In the genomic region with DNA sequence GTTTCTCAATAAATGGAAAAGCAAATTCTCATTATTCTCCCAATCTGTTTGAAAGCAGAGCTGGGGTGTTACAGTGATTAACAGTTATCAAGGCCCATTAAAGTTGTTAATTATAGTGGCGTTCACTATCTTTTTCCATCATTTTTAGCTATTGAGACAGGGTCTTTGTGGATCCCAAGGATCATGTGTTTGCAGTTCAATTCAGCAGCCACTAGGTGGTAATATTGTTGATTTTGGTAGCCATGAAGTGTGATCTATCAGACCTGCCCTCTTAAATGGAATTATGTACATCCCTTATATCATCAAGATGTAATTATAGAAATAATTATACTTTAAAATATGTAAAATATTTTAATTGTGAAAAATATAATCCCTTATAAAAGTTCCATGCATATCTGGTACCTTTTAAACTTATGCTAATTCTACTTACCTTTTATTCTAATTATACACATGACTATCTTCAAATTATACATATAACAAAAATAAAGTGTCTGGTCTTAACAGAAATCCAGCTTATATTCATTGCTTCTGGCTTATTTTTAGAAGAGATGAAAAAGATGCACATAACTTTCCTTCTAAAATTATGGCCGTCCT, we compare ENCODE assay signal across 8 cellular contexts.
DNase-seq lines count a peak whose midpoint lies in the region; ATAC-seq and TF ChIP-seq lines count a peak whose summit lies in the region.

No MANE protein-coding gene starts in this region.

- H3K9me3 ChIP-seq in left ventricle myocardium inferior (replicated peaks) = no peaks in the 10 kb centered on the region
- H3K9me3 ChIP-seq in right cardiac atrium (ENCODE audit: control insufficient read depth, low read length) = no peaks in the 10 kb centered on the region
- H3K9me3 ChIP-seq in Peyer's patch = no peaks in the 10 kb centered on the region
- H3K9me3 ChIP-seq in transverse colon = no peaks in the 10 kb centered on the region

- TF ChIP-seq CTCF in left ventricle myocardium inferior (IDR thresholded peaks at IDR 0.05; ENCODE audit: borderline replicate concordance) (peak; percentile 68), Peyer's patch (IDR thresholded peaks at IDR 0.05) (peak; percentile 30 to 73 (median 54)), fibroblast of the aortic adventitia (IDR thresholded peaks at IDR 0.05; ENCODE audit: insufficient read depth, low read length) (peak; percentile 66), transverse colon (IDR thresholded peaks at IDR 0.05) (peak; percentile 44 to 66 (median 54))

- H3K27me3 ChIP-seq in left ventricle myocardium inferior (ENCODE audit: low read depth) (peaks cover 22% of the 10 kb centered on the region), right cardiac atrium (ENCODE audit: control insufficient read depth, insufficient read depth) (no peaks in the 10 kb centered on the region), Peyer's patch (no peaks in the 10 kb centered on the region), transverse colon (no peaks in the 10 kb centered on the region)

- H3K36me3 ChIP-seq in left ventricle myocardium inferior (no peaks in the 10 kb centered on the region), Peyer's patch (no peaks in the 10 kb centered on the region), transverse colon (no peaks in the 10 kb centered on the region)

- in situ Hi-C loops in transverse colon (cut with MboI; ENCODE audit: low pct_ligation_motif_present in 1 of 4, low pct_unique_long_range_greater_than_20kb in 1 of 4, low sequenced_read_pairs in 3 of 4) = loop anchor here (25.0 kb wide), 1 partner anchor 182 kb away; no protein-coding TSS in a partner anchor

- ATAC-seq in right cardiac atrium = no peak
- ATAC-seq in HG02938 (IDR thresholded peaks at IDR 0.05; ENCODE audit: unreplicated experiment) = no peak

- WGBS in right cardiac atrium = 63% methylated on average over 2 of the region's 2 CpGs
- 80 to 90% methylated on average over 2 of the region's 2 CpGs for WGBS in transverse colon (ENCODE audit: low coverage in 1 of 2), 2 donors

- TF ChIP-seq EP300 in transverse colon (IDR thresholded peaks at IDR 0.05; ENCODE audit: low read depth) = no peak

- DNase-seq in left ventricle myocardium inferior = no peak
- no peak for DNase-seq in right cardiac atrium
- DNase-seq in Peyer's patch = no peak
- DNase-seq in fibroblast of the aortic adventitia (ENCODE audit: low read depth) = peak; percentile 72
- DNase-seq in transverse colon = no peak
- DNase-seq in activated CD8-positive, alpha-beta memory T cell treated with anti-CD3 and anti-CD28 coated beads, Interleukin-2, amount 50 U/mL, for 48 hours = no peak
- DNase-seq in NK-92 (lab: John Stamatoyannopoulos, UW; ENCODE audit: unreplicated experiment) = no peak

- TF ChIP-seq POLR2A in Peyer's patch (IDR thresholded peaks at IDR 0.05) (no peak), transverse colon (IDR thresholded peaks at IDR 0.05) (no peak)

- no peak overlapping the region for H3K27ac ChIP-seq in left ventricle myocardium inferior (replicated peaks)
- no peak overlapping the region for H3K27ac ChIP-seq in right cardiac atrium (ENCODE audit: low read length)
- H3K27ac ChIP-seq in Peyer's patch = no peak overlapping the region
- H3K27ac ChIP-seq in transverse colon = no peak overlapping the region

- intact Hi-C loops in left ventricle myocardium inferior (cut with micrococcal nuclease) (no loop called here), right cardiac atrium (cut with DNase I) (loop anchor here in 2 of 4 donors (5.0 to 10.0 kb wide), 2 partner anchors 111 to 182 kb away; no protein-coding TSS in a partner anchor), transverse colon (cut with DNase I; ENCODE audit: low total_unique reads) (no loop called here)

- no peaks in the 10 kb centered on the region for H3K4me1 ChIP-seq in left ventricle myocardium inferior
- H3K4me1 ChIP-seq in right cardiac atrium (ENCODE audit: control insufficient read depth, insufficient read depth, low read length) = no peaks in the 10 kb centered on the region
- H3K4me1 ChIP-seq in Peyer's patch = no peaks in the 10 kb centered on the region
- no peaks in the 10 kb centered on the region for H3K4me1 ChIP-seq in transverse colon

- no peak overlapping the region for H3K4me3 ChIP-seq in left ventricle myocardium inferior
- no peak overlapping the region for H3K4me3 ChIP-seq in right cardiac atrium (ENCODE audit: low read length)
- no peak overlapping the region for H3K4me3 ChIP-seq in Peyer's patch
- H3K4me3 ChIP-seq in fibroblast of the aortic adventitia (ENCODE audit: low read depth, low read length) = no peak overlapping the region
- H3K4me3 ChIP-seq in transverse colon = no peak overlapping the region
